9 cellular contexts compared by ENCODE assay signal in the genomic region with DNA sequence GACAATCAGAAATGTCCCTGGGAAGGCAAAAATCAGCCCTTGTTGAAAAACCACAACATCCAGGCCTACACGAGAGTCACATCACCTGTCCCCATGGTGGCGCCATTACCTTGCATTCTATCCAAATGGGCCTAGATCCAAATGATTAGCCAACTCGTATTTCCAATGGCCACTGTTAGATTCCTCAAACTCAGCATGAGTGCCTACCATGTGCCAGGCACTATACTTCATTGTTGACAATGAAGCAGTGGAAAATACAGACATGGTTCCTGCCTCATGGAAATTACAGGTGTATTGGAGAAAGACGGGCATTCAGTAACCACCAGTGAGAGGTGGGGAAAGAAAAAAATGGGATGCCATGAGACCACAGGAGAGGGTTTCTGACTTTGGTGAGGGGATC. TPM values are rescaled to one million over a fixed set of nuclear protein-coding genes. Genes with fewer than 3 reads are reported as not detected.
DNase-seq lines count a peak whose midpoint lies in the region; ATAC-seq and TF ChIP-seq lines count a peak whose summit lies in the region.
"Had no signal": no experiment of that assay in that cellular context is flagged by ENCODE, and none has a peak within 500 bp of the region (broad histone marks: within the 10 kb centered on the region; RNA-seq: fewer than 3 reads in every experiment).

No MANE protein-coding gene starts in this region.

- ATAC-seq in Right ventricle myocardium superior (ENCODE audit: poor library complexity) (no peak), HG03442 (IDR thresholded peaks at IDR 0.05; ENCODE audit: unreplicated experiment) (no peak), HG02642 (IDR thresholded peaks at IDR 0.05; ENCODE audit: poor library complexity, unreplicated experiment) (no peak)
- ATAC-seq in activated T-cell treated with anti-CD3 and anti-CD28 coated beads, Interleukin-2, amount 50 U/mL, for 72 hours (replicated peaks in 1 of 2), result no peak

- TF ChIP-seq CTCF in left ventricle myocardium inferior (IDR thresholded peaks at IDR 0.05; ENCODE audit: borderline replicate concordance), result peak; percentile 45

- DNase-seq in left ventricle myocardium inferior, result no peak
- no peak for DNase-seq in Right ventricle myocardium superior
- DNase-seq in NCI-H2227 (lab: John Stamatoyannopoulos, UW; ENCODE audit: unreplicated experiment), result peak; percentile 68
- DNase-seq in activated T-cell treated with anti-CD3 and anti-CD28 coated beads, Interleukin-2, amount 50 U/mL, for 72 hours, result peak; percentile 38 to 42
- DNase-seq in left kidney (ENCODE audit: low read depth, low spot score), result peak; percentile 85
- no peak for DNase-seq in amygdala (lab: John Stamatoyannopoulos, UW)

- no peaks in the 10 kb centered on the region for H3K36me3 ChIP-seq in left ventricle myocardium inferior

- peaks cover 11% of the 10 kb centered on the region for H3K4me1 ChIP-seq in left ventricle myocardium inferior

- no peak overlapping the region for H3K4me3 Mint-ChIP-seq in activated T-cell treated with anti-CD3 and anti-CD28 coated beads, Interleukin-2, amount 50 U/mL, for 72 hours
- H3K4me3 Mint-ChIP-seq: activated naive CD8-positive, alpha-beta T cell had no signal

- no peaks in the 10 kb centered on the region for H3K9me3 Mint-ChIP-seq in activated T-cell treated with anti-CD3 and anti-CD28 coated beads, Interleukin-2, amount 50 U/mL, for 72 hours

- no peaks in the 10 kb centered on the region for H3K9me3 ChIP-seq in left ventricle myocardium inferior (replicated peaks)

- H3K36me3 Mint-ChIP-seq in activated T-cell treated with anti-CD3 and anti-CD28 coated beads, Interleukin-2, amount 50 U/mL, for 72 hours (ENCODE audit: insufficient read depth in 2 of 2), result peaks cover 0 to 5% of the 10 kb centered on the region in 2 donors
- H3K36me3 Mint-ChIP-seq: activated naive CD8-positive, alpha-beta T cell had no signal

- no peaks in the 10 kb centered on the region for H3K27me3 ChIP-seq in left ventricle myocardium inferior (ENCODE audit: low read depth)

- H3K27me3 Mint-ChIP-seq in activated T-cell treated with anti-CD3 and anti-CD28 coated beads, Interleukin-2, amount 50 U/mL, for 72 hours (ENCODE audit: low read depth), result no peaks in the 10 kb centered on the region

- peaks cover 23% of the 10 kb centered on the region for H3K4me1 Mint-ChIP-seq in activated T-cell treated with anti-CD3 and anti-CD28 coated beads, Interleukin-2, amount 50 U/mL, for 72 hours (ENCODE audit: low read depth)

- intact Hi-C loops in left ventricle myocardium inferior (cut with micrococcal nuclease) (loop anchor here (10.0 kb wide), 1 partner anchor 47 kb away; no protein-coding TSS in a partner anchor), Right ventricle myocardium superior (cut with DNase I) (no loop called here)

- no peak overlapping the region for H3K27ac ChIP-seq in left ventricle myocardium inferior (replicated peaks)

- no peak overlapping the region for H3K27ac Mint-ChIP-seq in activated T-cell treated with anti-CD3 and anti-CD28 coated beads, Interleukin-2, amount 50 U/mL, for 72 hours
- H3K27ac Mint-ChIP-seq: activated naive CD8-positive, alpha-beta T cell had no signal

- H3K4me3 ChIP-seq in left ventricle myocardium inferior, result no peak overlapping the region

RNA-seq across cellular contexts. Expression of gene CREB3L1, which starts 29.8 kb away (rescaled TPM):
- total RNA-seq in left ventricle myocardium inferior (40.9 TPM), Right ventricle myocardium superior (69.2 TPM)
- not detected for total RNA-seq in activated T-cell treated with anti-CD3 and anti-CD28 coated beads, Interleukin-2, amount 50 U/mL, for 72 hours

Comparison
In these comparisons a context has a peak if more than half of its experiments do, and no peak if none do; other contexts are left out.
1. DNase-seq: peak in NCI-H2227 (single experiment), activated T-cell treated with anti-CD3 and anti-CD28 coated beads, Interleukin-2, amount 50 U/mL, for 72 hours (2 of 2) and left kidney (single experiment); none in left ventricle myocardium inferior (single experiment), Right ventricle myocardium superior (single experiment) and amygdala (0 of 56).
2. RNA of gene CREB3L1, which starts 29.8 kb away (total RNA-seq): 69.2 TPM in Right ventricle myocardium superior (single experiment) and 40.9 TPM in left ventricle myocardium inferior (single experiment); not detected in activated T-cell treated with anti-CD3 and anti-CD28 coated beads, Interleukin-2, amount 50 U/mL, for 72 hours; every median in the first group is over 10 times any median in the second.